In genomic region chr18:44771572-44771956, GRCh38 we compare ENCODE assay signal across 21 cellular contexts.
DNase-seq lines count a peak whose midpoint lies in the region; ATAC-seq and TF ChIP-seq lines count a peak whose summit lies in the region.
"Had no signal": no experiment of that assay in that cellular context is flagged by ENCODE, and none has a peak within 500 bp of the region (broad histone marks: within the 10 kb centered on the region; RNA-seq: fewer than 3 reads in every experiment).

No MANE protein-coding gene starts in this region.

- no peak for TF ChIP-seq POLR2A in esophagus muscularis mucosa (IDR thresholded peaks at IDR 0.05; ENCODE audit: low read depth)
- TF ChIP-seq POLR2A in transverse colon (IDR thresholded peaks at IDR 0.05), result no peak

- DNase-seq in DMS53 (lab: John Stamatoyannopoulos, UW) (peak; percentile 74), DMS53 treated with DMSO at 0.1 percent for 48 hours (lab: John Stamatoyannopoulos, UW; ENCODE audit: unreplicated experiment) (no peak), esophagus muscularis mucosa (ENCODE audit: extremely low spot score) (no peak), osteoblast (ENCODE audit: insufficient read length, low spot score, missing footprints) (peak; percentile 65), transverse colon (no peak), mesenteric fat pad (ENCODE audit: low spot score) (no peak), NCI-H1092 (lab: John Stamatoyannopoulos, UW) (no peak)
- DNase-seq: 8988T; activated CD4-positive, alpha-beta T cell treated with anti-CD3 and anti-CD28 coated beads, Interleukin-2, amount 50 U/mL, for 4 hours; amygdala; BE2C; Calu3; HCEC 1CT; IMR-90; NCI-H1436 treated with DMSO at 0.1 percent for 48 hours; OCI-M1; posterior cingulate gyrus; SIG-M5 had no signal

- H3K27me3 ChIP-seq in esophagus muscularis mucosa, result no peaks in the 10 kb centered on the region
- peaks cover 8% of the 10 kb centered on the region for H3K27me3 ChIP-seq in osteoblast (ENCODE audit: insufficient read depth, low read length)
- no peaks in the 10 kb centered on the region for H3K27me3 ChIP-seq in transverse colon
- H3K27me3 ChIP-seq: BE2C, testis had no signal

- H3K9me3 ChIP-seq in esophagus muscularis mucosa (no peaks in the 10 kb centered on the region), osteoblast (ENCODE audit: low read depth, low read length) (no peaks in the 10 kb centered on the region), transverse colon (no peaks in the 10 kb centered on the region)
- H3K9me3 ChIP-seq: BE2C, testis had no signal

- TF ChIP-seq EP300 in esophagus muscularis mucosa (IDR thresholded peaks at IDR 0.05) (no peak), transverse colon (IDR thresholded peaks at IDR 0.05; ENCODE audit: low read depth) (no peak)

- in situ Hi-C loops in transverse colon (cut with MboI; ENCODE audit: low pct_ligation_motif_present in 1 of 4, low pct_unique_long_range_greater_than_20kb in 1 of 4, low sequenced_read_pairs in 3 of 4), result no loop called here

- intact Hi-C loops in esophagus muscularis mucosa (cut with DNase I) (no loop called here), transverse colon (cut with DNase I; ENCODE audit: low total_unique reads) (no loop called here)

- peak overlapping the region in 3 of 4 donors; percentile 41 to 61 (median 58) for H3K27ac ChIP-seq in esophagus muscularis mucosa (replicated peaks in 1 of 4)
- no peak overlapping the region for H3K27ac ChIP-seq in osteoblast (ENCODE audit: low read depth, low read length)
- H3K27ac ChIP-seq in transverse colon, result peak overlapping the region; percentile 62 to 82 (median 72)

- TF ChIP-seq CTCF in esophagus muscularis mucosa (IDR thresholded peaks at IDR 0.05), result no peak
- no peak for TF ChIP-seq CTCF in osteoblast (IDR thresholded peaks at IDR 0.05; ENCODE audit: extremely low read depth, low read depth, low read length)
- no peak for TF ChIP-seq CTCF in transverse colon (IDR thresholded peaks at IDR 0.05)

- H3K4me3 ChIP-seq in esophagus muscularis mucosa, result no peak overlapping the region
- no peak overlapping the region for H3K4me3 ChIP-seq in osteoblast (ENCODE audit: insufficient read depth, low read length)
- no peak overlapping the region for H3K4me3 ChIP-seq in transverse colon
- H3K4me3 ChIP-seq: smooth muscle cell, testis had no signal

- H3K79me2 ChIP-seq in osteoblast (ENCODE audit: insufficient read depth, low read length), result no peaks in the 10 kb centered on the region

- no peaks in the 10 kb centered on the region for H4K20me1 ChIP-seq in osteoblast (ENCODE audit: insufficient read depth, low read length)

- ATAC-seq in GM21528 (IDR thresholded peaks at IDR 0.05; ENCODE audit: low FRiP score, unreplicated experiment), result no peak

- no peak overlapping the region for H3K4me2 ChIP-seq in osteoblast (ENCODE audit: insufficient read depth, low read length)
- H3K4me2 ChIP-seq: smooth muscle cell had no signal

- H3K4me1 ChIP-seq in esophagus muscularis mucosa (peaks cover 17 to 64% (median 47%) of the 10 kb centered on the region in 4 donors), osteoblast (ENCODE audit: insufficient read depth, low read length) (no peaks in the 10 kb centered on the region), transverse colon (peaks cover 17 to 39% (median 23%) of the 10 kb centered on the region in 4 donors)
- H3K4me1 ChIP-seq: BE2C had no signal

- no peak overlapping the region for H2AFZ ChIP-seq in osteoblast (ENCODE audit: low read length)

- WGBS in esophagus muscularis mucosa, result 72% methylated on average over 3 of the region's 5 CpGs
- WGBS in transverse colon (ENCODE audit: low coverage in 1 of 2), 2 donors, result 40 to 59% methylated on average over 1 to 5 of the region's 5 CpGs

- no peaks in the 10 kb centered on the region for H3K36me3 ChIP-seq in esophagus muscularis mucosa
- no peaks in the 10 kb centered on the region for H3K36me3 ChIP-seq in osteoblast (ENCODE audit: insufficient read depth, low read length)
- no peaks in the 10 kb centered on the region for H3K36me3 ChIP-seq in transverse colon
- H3K36me3 ChIP-seq: BE2C had no signal

Comparison
In these comparisons a context has a peak if more than half of its experiments do, and no peak if none do; other contexts are left out.
1. DNase-seq: peak in DMS53 (single experiment) and osteoblast (single experiment); none in DMS53 treated with DMSO at 0.1 percent for 48 hours (single experiment), esophagus muscularis mucosa (single experiment), transverse colon (single experiment), mesenteric fat pad (single experiment) and NCI-H1092 (single experiment).